19 cellular contexts compared by ENCODE assay signal in the genomic region with DNA sequence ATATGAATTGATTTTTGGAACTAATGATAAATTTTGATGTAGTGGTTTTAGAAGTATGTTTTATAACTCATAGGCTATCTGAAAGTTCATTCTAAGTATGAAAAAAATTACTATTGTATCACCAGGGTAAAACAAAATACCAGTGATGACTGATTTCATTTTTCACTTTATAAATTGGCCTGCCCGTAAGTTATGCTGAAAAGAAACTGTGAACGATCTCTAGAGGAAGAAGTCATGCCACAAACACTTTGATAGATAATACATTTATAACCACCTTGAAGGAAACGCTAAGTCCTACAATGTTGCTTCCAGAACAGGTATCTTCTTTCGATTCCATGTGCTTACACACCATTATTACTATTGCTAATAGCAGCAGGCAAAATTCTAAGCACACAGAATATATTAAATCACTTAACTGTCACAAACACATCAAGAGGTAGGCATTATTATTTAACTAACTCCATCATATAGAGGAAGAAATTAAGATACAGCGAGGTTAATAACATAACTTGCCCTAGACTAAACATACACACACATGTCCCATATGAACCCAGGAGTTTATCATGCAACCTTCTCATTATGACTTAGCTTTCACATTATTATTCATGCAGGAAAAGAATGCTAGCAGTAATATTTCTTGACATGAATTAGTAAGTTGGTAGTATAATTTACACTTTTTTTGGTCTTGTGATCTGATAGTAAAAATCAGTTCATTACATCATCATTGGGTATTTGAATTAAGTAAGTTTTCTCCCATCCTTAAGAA. TPM values are rescaled to one million over a fixed set of nuclear protein-coding genes. Genes with fewer than 3 reads are reported as not detected.
"Had no signal": no experiment of that assay in that cellular context is flagged by ENCODE, and none has a peak within 500 bp of the region (broad histone marks: within the 10 kb centered on the region; RNA-seq: fewer than 3 reads in every experiment).

No MANE protein-coding gene starts in this region.

- H3K27ac Mint-ChIP-seq: activated CD8-positive, alpha-beta T cell treated with anti-CD3 and anti-CD28 coated beads, Interleukin-2, amount 10 ng/mL, durations not matched to agents 7 days and 5 days; activated naive CD4-positive, alpha-beta T cell treated with anti-CD3 and anti-CD28 coated beads for 36 hours; activated naive CD8-positive, alpha-beta T cell treated with anti-CD3 and anti-CD28 coated beads, Interleukin-2, amount 50 U/mL, for 24 hours; activated T-helper 2 cell treated with anti-CD3 and anti-CD28 coated beads, Interferon-gamma antibody, Interleukin-2, Interleukin-4, amounts not matched to agents 10 μg/mL and 5 μg/mL and 100 μg/mL, durations not matched to agents 14 hours and 24 hours and 36 hours; effector memory CD8-positive, alpha-beta T cell; WTC11 had no signal

- H3K9me3 Mint-ChIP-seq: activated naive CD4-positive, alpha-beta T cell treated with anti-CD3 and anti-CD28 coated beads for 36 hours; activated naive CD8-positive, alpha-beta T cell treated with anti-CD3 and anti-CD28 coated beads, Interleukin-2, amount 50 U/mL, for 24 hours; activated T-helper 2 cell treated with anti-CD3 and anti-CD28 coated beads, Interferon-gamma antibody, Interleukin-2, Interleukin-4, amounts not matched to agents 10 μg/mL and 5 μg/mL and 100 μg/mL, durations not matched to agents 14 hours and 24 hours and 36 hours; effector memory CD8-positive, alpha-beta T cell; WTC11 had no signal

- H3K9me3 ChIP-seq: gastrocnemius medialis, heart right ventricle, pancreas, tibial artery, uterus had no signal

- H3K27me3 ChIP-seq: gastrocnemius medialis, heart right ventricle, pancreas, tibial artery, uterus had no signal

- ATAC-seq: activated CD8-positive, alpha-beta T cell treated with anti-CD3 and anti-CD28 coated beads, Interleukin-2, amount 10 ng/mL, durations not matched to agents 7 days and 5 days; activated naive CD8-positive, alpha-beta T cell treated with anti-CD3 and anti-CD28 coated beads, Interleukin-2, amount 50 U/mL, for 24 hours; effector memory CD8-positive, alpha-beta T cell; gastrocnemius medialis; heart right ventricle; left cardiac atrium; pancreas; WTC11 had no signal

- H3K4me3 Mint-ChIP-seq: activated CD8-positive, alpha-beta T cell treated with anti-CD3 and anti-CD28 coated beads, Interleukin-2, amount 10 ng/mL, durations not matched to agents 7 days and 5 days; activated naive CD4-positive, alpha-beta T cell treated with anti-CD3 and anti-CD28 coated beads for 36 hours; activated naive CD8-positive, alpha-beta T cell treated with anti-CD3 and anti-CD28 coated beads, Interleukin-2, amount 50 U/mL, for 24 hours; effector memory CD8-positive, alpha-beta T cell; WTC11 had no signal

- H3K27ac ChIP-seq: gastrocnemius medialis, heart right ventricle, pancreas, tibial artery, uterus had no signal

- DNase-seq: activated CD4-positive, alpha-beta T cell treated with anti-CD3 and anti-CD28 coated beads for 48 hours; activated CD8-positive, alpha-beta memory T cell treated with anti-CD3 and anti-CD28 coated beads, Interleukin-2, amount 50 U/mL, for 48 hours; activated CD8-positive, alpha-beta T cell treated with anti-CD3 and anti-CD28 coated beads, Interleukin-2, amount 10 ng/mL, durations not matched to agents 7 days and 5 days; activated naive CD4-positive, alpha-beta T cell treated with anti-CD3 and anti-CD28 coated beads for 36 hours; activated naive CD8-positive, alpha-beta T cell treated with anti-CD3 and anti-CD28 coated beads, Interleukin-2, amount 50 U/mL, for 24 hours; aorta; dermis blood vessel endothelial cell; effector memory CD8-positive, alpha-beta T cell; gastrocnemius medialis; heart right ventricle; left cardiac atrium; mammary epithelial cell; pancreas; stimulated activated CD4-positive, alpha-beta T cell treated with anti-CD3 and anti-CD28 coated beads, Interleukin-12 subunit alpha, Interleukin-12 subunit beta, amount 100 ng/mL, for 4 hours; stimulated activated CD4-positive, alpha-beta T cell treated with anti-CD3 and anti-CD28 coated beads, Interleukin-2, amount 100 ng/mL, for 24 hours; tibial artery; uterus had no signal

- H3K36me3 ChIP-seq: gastrocnemius medialis, heart right ventricle, pancreas, tibial artery, uterus had no signal

- FAIRE-seq: pancreas had no signal

- H3K36me3 Mint-ChIP-seq: WTC11 had no signal

- H3K4me1 Mint-ChIP-seq: activated naive CD8-positive, alpha-beta T cell treated with anti-CD3 and anti-CD28 coated beads, Interleukin-2, amount 50 U/mL, for 24 hours had no signal

- H3K4me3 ChIP-seq: gastrocnemius medialis, heart right ventricle, pancreas, tibial artery, uterus had no signal

- H3K4me1 ChIP-seq: gastrocnemius medialis, pancreas, uterus had no signal

RNA-seq across cellular contexts. Expression of a gene that starts 44.7 kb away (rescaled TPM):
- total RNA-seq: activated CD8-positive, alpha-beta T cell treated with anti-CD3 and anti-CD28 coated beads, Interleukin-2, amount 10 ng/mL, durations not matched to agents 7 days and 5 days; activated naive CD4-positive, alpha-beta T cell treated with anti-CD3 and anti-CD28 coated beads for 36 hours; activated T-helper 2 cell treated with anti-CD3 and anti-CD28 coated beads, Interferon-gamma antibody, Interleukin-2, Interleukin-4, amounts not matched to agents 10 μg/mL and 5 μg/mL and 100 μg/mL, durations not matched to agents 14 hours and 24 hours and 36 hours had no signal
